In the genomic region with DNA sequence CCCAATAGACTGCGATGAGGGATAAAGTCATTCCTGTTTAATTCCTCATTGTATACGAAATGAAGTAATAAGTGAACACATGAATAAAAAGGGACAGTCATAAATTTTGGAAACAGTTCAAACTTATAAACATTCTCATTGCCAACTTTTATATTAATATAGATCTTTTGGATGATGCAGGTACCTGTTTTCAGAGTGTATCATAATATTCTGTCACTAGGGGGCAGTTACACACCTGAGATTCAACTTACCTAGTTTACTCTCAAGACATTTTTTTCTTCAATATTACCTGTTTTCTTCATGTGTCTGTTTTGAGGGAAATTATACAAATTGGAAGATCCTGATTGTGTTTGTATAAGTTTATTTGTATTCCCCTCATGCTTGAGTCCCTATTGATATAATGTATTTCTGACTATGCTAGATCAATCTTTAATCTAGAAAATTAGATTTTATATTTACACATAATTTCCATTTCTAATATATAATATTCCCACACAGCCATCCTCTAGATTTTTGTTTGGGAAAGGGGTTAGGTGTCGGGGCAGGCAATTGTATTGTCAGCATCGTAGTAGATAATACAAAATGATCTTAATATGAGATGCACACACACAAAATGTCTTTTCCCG, we compare ENCODE assay signal across 10 cellular contexts. TPM values are rescaled to one million over a fixed set of nuclear protein-coding genes. Genes with fewer than 3 reads are reported as not detected.
DNase-seq lines count a peak whose midpoint lies in the region; ATAC-seq and TF ChIP-seq lines count a peak whose summit lies in the region.
"Had no signal": no experiment of that assay in that cellular context is flagged by ENCODE, and none has a peak within 500 bp of the region (broad histone marks: within the 10 kb centered on the region; RNA-seq: fewer than 3 reads in every experiment).

No MANE protein-coding gene starts in this region.

- peaks cover 15% of the 10 kb centered on the region; the same call in 1 of the 2 replicates for H3F3A ChIP-seq in SU-DHL-6 (ENCODE audit: insufficient read depth)

- no peak overlapping the region for H3K4me2 ChIP-seq in SU-DHL-6 (ENCODE audit: low read depth, low read length, poor library complexity, severe bottlenecking)

- H3K27ac Mint-ChIP-seq in natural killer cell treated with Interleukin-12 subunit alpha and Interleukin-12 subunit beta and Interleukin-15 and Interleukin-18, amount 100 ng/mL, for 72 hours, result no peak overlapping the region

- H3K4me3 ChIP-seq in GM12875 (ENCODE audit: low read depth, low read length) (no peak overlapping the region), SU-DHL-6 (ENCODE audit: insufficient read depth, low read length, poor library complexity, severe bottlenecking) (no peak overlapping the region)

- H3K36me3 ChIP-seq in SU-DHL-6 (ENCODE audit: low read length), result 0 out of 2 replicates have a peak, but pooled peaks cover 2% of the 10 kb centered on the region

- no peaks in the 10 kb centered on the region for H3K27me3 Mint-ChIP-seq in natural killer cell treated with Interleukin-12 subunit alpha and Interleukin-12 subunit beta and Interleukin-15 and Interleukin-18, amount 100 ng/mL, for 72 hours

- H3K4me1 Mint-ChIP-seq in natural killer cell treated with Interleukin-12 subunit alpha and Interleukin-12 subunit beta and Interleukin-15 and Interleukin-18, amount 100 ng/mL, for 72 hours (ENCODE audit: low read depth in 2 of 2), result peaks cover 25 to 37% of the 10 kb centered on the region in 2 donors

- no peaks in the 10 kb centered on the region for H3K27me3 ChIP-seq in SU-DHL-6 (ENCODE audit: low read length)

- H3K9me3 ChIP-seq in SU-DHL-6 (ENCODE audit: insufficient read depth, low read length), result no peaks in the 10 kb centered on the region

- H4K20me1 ChIP-seq in SU-DHL-6 (ENCODE audit: low read depth, low read length), result no peaks in the 10 kb centered on the region

- H3K9me3 Mint-ChIP-seq in natural killer cell treated with Interleukin-12 subunit alpha and Interleukin-12 subunit beta and Interleukin-15 and Interleukin-18, amount 100 ng/mL, for 72 hours, result no peaks in the 10 kb centered on the region

- H3K79me2 ChIP-seq in SU-DHL-6 (ENCODE audit: insufficient read depth, low read length), result peaks cover 36% of the 10 kb centered on the region

- no peak overlapping the region for H2AFZ ChIP-seq in SU-DHL-6 (ENCODE audit: low read depth, low read length, severe bottlenecking)

- DNase-seq in AG09319 (ENCODE audit: extremely low read depth, low read depth) (no peak), left kidney (ENCODE audit: low read depth, low spot score) (peak; percentile 39), SIG-M5 treated with dmso at 0.1 percent for 504 hours (lab: John Stamatoyannopoulos, UW; ENCODE audit: unreplicated experiment) (no peak), HuH-7 (ENCODE audit: low spot score) (no peak), GM03348 (ENCODE audit: low spot score) (no peak)
- no peak for DNase-seq in natural killer cell treated with Interleukin-12 subunit alpha and Interleukin-12 subunit beta and Interleukin-15 and Interleukin-18, amount 100 ng/mL, for 72 hours (ENCODE audit: low spot score)
- DNase-seq: activated gamma-delta T cell treated with Interleukin-2 at 50 U/mL for 16 hours, Right ventricle myocardium superior had no signal

- TF ChIP-seq CTCF in AG09319 (IDR thresholded peaks at IDR 0.05; ENCODE audit: low read depth, low read length) (peak; percentile 27), GM12875 (IDR thresholded peaks at IDR 0.05; ENCODE audit: borderline replicate concordance, insufficient read depth, low read depth, low read length) (peak; percentile 28; the same call in 1 of the 2 replicates), SU-DHL-6 (IDR thresholded peaks at IDR 0.05; ENCODE audit: insufficient read depth, low read length, poor library complexity, severe bottlenecking) (peak; percentile 55)

- no peaks in the 10 kb centered on the region for H3K9me2 ChIP-seq in SU-DHL-6 (replicated peaks; ENCODE audit: insufficient read depth, low read length)

- H3K9ac ChIP-seq in SU-DHL-6 (ENCODE audit: low read length), result no peak overlapping the region

- no peak overlapping the region for H3K27ac ChIP-seq in SU-DHL-6 (ENCODE audit: low read depth, low read length)

- H3K4me3 Mint-ChIP-seq in natural killer cell treated with Interleukin-12 subunit alpha and Interleukin-12 subunit beta and Interleukin-15 and Interleukin-18, amount 100 ng/mL, for 72 hours, result no peak overlapping the region

- no peak for ATAC-seq in natural killer cell treated with Interleukin-12 subunit alpha and Interleukin-12 subunit beta and Interleukin-15 and Interleukin-18, amount 100 ng/mL, for 72 hours

- peaks cover 18% of the 10 kb centered on the region for H3K36me3 Mint-ChIP-seq in natural killer cell treated with Interleukin-12 subunit alpha and Interleukin-12 subunit beta and Interleukin-15 and Interleukin-18, amount 100 ng/mL, for 72 hours

RNA-seq across cellular contexts. Expression of gene FDX1, which starts 18.3 kb away (rescaled TPM):
- 10 to 100 TPM; 11.1 to 15.1 TPM for total RNA-seq in natural killer cell treated with Interleukin-12 subunit alpha and Interleukin-12 subunit beta and Interleukin-15 and Interleukin-18, amount 100 ng/mL, for 72 hours
